In genomic region chr12:97368462-97369150, GRCh38 we compare ENCODE assay signal across 18 cellular contexts.
"Had no signal": no experiment of that assay in that cellular context is flagged by ENCODE, and none has a peak within 500 bp of the region (broad histone marks: within the 10 kb centered on the region; RNA-seq: fewer than 3 reads in every experiment).

No MANE protein-coding gene starts in this region.

- H3K4me3 ChIP-seq: gastrocnemius medialis, lung, ovary, smooth muscle cell, testis had no signal

- H3K4me3 Mint-ChIP-seq: activated naive CD4-positive, alpha-beta T cell treated with anti-CD3 and anti-CD28 coated beads, Interleukin-2, amount 10 ng/mL, durations not matched to agents 7 days and 5 days; activated naive CD8-positive, alpha-beta T cell treated with anti-CD3 and anti-CD28 coated beads, Interleukin-2, amount 50 U/mL, for 24 hours; stimulated activated effector memory CD8-positive, alpha-beta T cell treated with anti-CD3 and anti-CD28 coated beads, Interleukin-12 subunit alpha, Interleukin-12 subunit beta, amount 100 ng/mL, for 72 hours had no signal

- H3K4me1 ChIP-seq: gastrocnemius medialis, testis had no signal

- H3K9me3 Mint-ChIP-seq: activated naive CD4-positive, alpha-beta T cell treated with anti-CD3 and anti-CD28 coated beads, Interleukin-2, amount 10 ng/mL, durations not matched to agents 7 days and 5 days had no signal

- DNase-seq: activated CD4-positive, alpha-beta T cell treated with anti-CD3 and anti-CD28 coated beads, Interleukin-2, amount 50 U/mL, for 1 hour; activated CD8-positive, alpha-beta memory T cell treated with anti-CD3 and anti-CD28 coated beads, Interleukin-2, amount 50 U/mL, for 4 hours; activated effector memory CD4-positive, alpha-beta T cell treated with Interleukin-2 at 50 U/mL for 16 hours; activated naive CD4-positive, alpha-beta T cell treated with anti-CD3 and anti-CD28 coated beads, Interleukin-2, amount 10 ng/mL, durations not matched to agents 7 days and 5 days; activated naive CD8-positive, alpha-beta T cell treated with anti-CD3 and anti-CD28 coated beads, Interleukin-2, amount 50 U/mL, for 24 hours; activated T-cell treated with anti-CD3 and anti-CD28 coated beads, Interleukin-2, amount 50 U/mL, for 48 hours; cortex of kidney; gastrocnemius medialis; ovary; stimulated activated CD4-positive, alpha-beta T cell treated with anti-CD3 and anti-CD28 coated beads, Interleukin-4, amount 100 ng/mL, for 24 hours; testis had no signal

- H3K9me3 ChIP-seq: gastrocnemius medialis, ovary, testis had no signal

- H3K27ac ChIP-seq: gastrocnemius medialis, ovary, testis had no signal

- H3K27me3 Mint-ChIP-seq: activated naive CD4-positive, alpha-beta T cell treated with anti-CD3 and anti-CD28 coated beads, Interleukin-2, amount 10 ng/mL, durations not matched to agents 7 days and 5 days had no signal

- FAIRE-seq: islet of Langerhans had no signal

- H3K4me2 ChIP-seq: smooth muscle cell had no signal

- H3K27ac Mint-ChIP-seq: activated naive CD4-positive, alpha-beta T cell treated with anti-CD3 and anti-CD28 coated beads, Interleukin-2, amount 10 ng/mL, durations not matched to agents 7 days and 5 days; activated naive CD8-positive, alpha-beta T cell treated with anti-CD3 and anti-CD28 coated beads, Interleukin-2, amount 50 U/mL, for 24 hours; stimulated activated effector memory CD8-positive, alpha-beta T cell treated with anti-CD3 and anti-CD28 coated beads, Interleukin-12 subunit alpha, Interleukin-12 subunit beta, amount 100 ng/mL, for 72 hours had no signal

- H3K36me3 ChIP-seq: gastrocnemius medialis, ovary had no signal

- H3K4me1 Mint-ChIP-seq: activated naive CD4-positive, alpha-beta T cell treated with anti-CD3 and anti-CD28 coated beads, Interleukin-2, amount 10 ng/mL, durations not matched to agents 7 days and 5 days; activated naive CD8-positive, alpha-beta T cell treated with anti-CD3 and anti-CD28 coated beads, Interleukin-2, amount 50 U/mL, for 24 hours; stimulated activated effector memory CD8-positive, alpha-beta T cell treated with anti-CD3 and anti-CD28 coated beads, Interleukin-12 subunit alpha, Interleukin-12 subunit beta, amount 100 ng/mL, for 72 hours had no signal

- ATAC-seq: activated CD4-positive, CD25-positive, alpha-beta regulatory T cell treated with anti-CD3 and anti-CD28 coated beads, Interleukin-2, amount 50 U/mL, for 24 hours; activated naive CD8-positive, alpha-beta T cell treated with anti-CD3 and anti-CD28 coated beads, Interleukin-2, amount 50 U/mL, for 24 hours; esophagus mucosa; gastrocnemius medialis; sciatic nerve; stimulated activated effector memory CD8-positive, alpha-beta T cell treated with anti-CD3 and anti-CD28 coated beads, Interleukin-12 subunit alpha, Interleukin-12 subunit beta, amount 100 ng/mL, for 72 hours had no signal

- H3K27me3 ChIP-seq: gastrocnemius medialis, ovary, testis had no signal

- H3K36me3 Mint-ChIP-seq: activated naive CD4-positive, alpha-beta T cell treated with anti-CD3 and anti-CD28 coated beads, Interleukin-2, amount 10 ng/mL, durations not matched to agents 7 days and 5 days; stimulated activated effector memory CD8-positive, alpha-beta T cell treated with anti-CD3 and anti-CD28 coated beads, Interleukin-12 subunit alpha, Interleukin-12 subunit beta, amount 100 ng/mL, for 72 hours had no signal
